32 cellular contexts compared by ENCODE assay signal in the genomic region with DNA sequence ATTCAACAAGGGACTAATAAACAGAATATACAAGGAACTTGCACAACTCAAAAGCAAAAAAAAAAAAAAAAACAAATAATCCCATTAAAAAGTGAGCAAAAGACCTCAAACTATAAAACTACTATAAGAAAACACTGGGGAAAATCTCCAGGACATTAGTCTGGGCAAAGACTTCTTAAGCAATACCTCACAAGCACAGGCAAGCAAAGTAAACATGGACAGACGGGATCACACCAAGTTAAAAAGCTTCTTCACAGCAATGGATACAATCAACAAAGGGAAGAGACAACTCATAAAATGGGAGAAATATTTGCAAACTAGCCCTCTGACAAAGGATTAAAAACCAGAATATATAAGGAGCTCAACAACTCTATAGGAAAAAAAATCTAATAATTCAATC. TPM values are rescaled to one million over a fixed set of nuclear protein-coding genes. Genes with fewer than 3 reads are reported as not detected.
"Had no signal": no experiment of that assay in that cellular context is flagged by ENCODE, and none has a peak within 500 bp of the region (broad histone marks: within the 10 kb centered on the region; RNA-seq: fewer than 3 reads in every experiment).

No MANE protein-coding gene starts in this region.

- ATAC-seq: gastrocnemius medialis; heart right ventricle; left cardiac atrium; left lung; left ventricle myocardium superior; lower lobe of right lung; naive thymus-derived CD4-positive, alpha-beta T cell had no signal

- H3K36me3 Mint-ChIP-seq: memory B cell; naive thymus-derived CD4-positive, alpha-beta T cell had no signal

- H3K4me1 Mint-ChIP-seq: memory B cell; naive thymus-derived CD4-positive, alpha-beta T cell had no signal

- FAIRE-seq: colon, islet of Langerhans, keratinocyte had no signal

- H3K36me3 ChIP-seq: esophagus muscularis mucosa, gastrocnemius medialis, heart right ventricle, left lung, lower lobe of right lung had no signal

- H3K4me1 ChIP-seq: esophagus muscularis mucosa, gastrocnemius medialis, heart right ventricle, left lung, lower lobe of right lung had no signal

- H3K4me3 ChIP-seq: coronary artery, dorsolateral prefrontal cortex, esophagus muscularis mucosa, gastrocnemius medialis, heart right ventricle, left lung, lower lobe of right lung had no signal

- H3K27me3 ChIP-seq: esophagus muscularis mucosa, gastrocnemius medialis, left lung had no signal

- DNase-seq: dermis blood vessel endothelial cell; dorsolateral prefrontal cortex; effector CD4-positive, alpha-beta T cell; effector memory CD4-positive, alpha-beta T cell; foreskin melanocyte; gastrocnemius medialis; glutamatergic neuron; head of caudate nucleus; heart right ventricle; hippocampal formation; left cardiac atrium; left lung; left ventricle myocardium superior; lower lobe of right lung; mesendoderm; midbrain; naive thymus-derived CD4-positive, alpha-beta T cell had no signal

- H3K9me3 ChIP-seq: left lung, lower lobe of right lung had no signal

- H3K4me3 Mint-ChIP-seq: memory B cell; naive thymus-derived CD4-positive, alpha-beta T cell had no signal

- H3K27ac Mint-ChIP-seq: memory B cell; naive thymus-derived CD4-positive, alpha-beta T cell had no signal

- H3K27ac ChIP-seq: coronary artery, dorsolateral prefrontal cortex, esophagus muscularis mucosa, gastrocnemius medialis, heart right ventricle, left lung, lower lobe of right lung had no signal

RNA-seq across cellular contexts. Expression of a gene that starts 17.1 kb away (rescaled TPM):
- total RNA-seq: dermis blood vessel endothelial cell; dorsolateral prefrontal cortex; epithelial cell of proximal tubule; esophagus muscularis mucosa; fibroblast of lung; fibroblast of villous mesenchyme; gastrocnemius medialis; glomerular endothelial cell; heart right ventricle; kidney epithelial cell; left cardiac atrium; left lung; left ventricle myocardium superior; lower leg skin; lower lobe of right lung; lung microvascular endothelial cell; mononuclear cell; mucosa of gallbladder; naive thymus-derived CD4-positive, alpha-beta T cell had no signal
